Comparison of ENCODE assay signal across 8 cellular contexts in the genomic region with DNA sequence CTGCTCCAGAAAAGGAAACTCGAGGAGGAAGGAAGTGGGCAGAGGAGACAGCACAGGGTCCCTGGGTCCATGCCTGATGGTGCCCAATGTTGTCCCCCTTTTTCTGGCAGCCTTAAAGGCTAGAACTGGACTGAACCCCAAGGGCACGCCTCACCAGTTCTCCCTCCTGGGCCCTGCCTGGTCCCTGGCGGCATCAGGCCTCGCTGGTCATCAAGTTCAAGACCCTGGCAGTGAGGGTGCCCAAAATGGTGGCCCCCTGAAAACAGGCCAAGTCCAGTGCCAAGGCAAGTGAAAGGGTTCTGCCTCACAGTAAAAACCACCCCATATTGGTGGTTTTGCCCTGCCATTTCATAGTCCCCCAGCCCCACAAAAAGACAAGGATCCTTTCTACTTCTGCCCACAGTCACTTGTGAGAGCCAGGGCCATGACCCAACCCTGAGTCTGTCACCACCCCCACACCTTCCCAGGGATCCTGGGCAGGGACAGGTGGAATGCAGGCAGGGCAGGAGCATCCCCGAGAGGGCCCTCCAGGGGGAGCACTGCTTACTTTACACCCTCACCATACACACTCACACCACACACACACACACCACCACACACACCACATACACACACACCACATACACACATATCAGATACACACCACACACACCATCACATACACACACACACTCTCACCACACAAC.
DNase-seq lines count a peak whose midpoint lies in the region; ATAC-seq and TF ChIP-seq lines count a peak whose summit lies in the region.

No MANE protein-coding gene starts in this region.

- H3K27ac ChIP-seq in brain microvascular endothelial cell (no peak overlapping the region), SJCRH30 (no peak overlapping the region)

- no peak overlapping the region for H3K4me3 ChIP-seq in brain microvascular endothelial cell (ENCODE audit: low read depth, low read length)
- no peak overlapping the region for H3K4me3 ChIP-seq in SJCRH30

- no peaks in the 10 kb centered on the region for H3K36me3 ChIP-seq in brain microvascular endothelial cell (replicated peaks)
- H3K36me3 ChIP-seq in SJCRH30 = no peaks in the 10 kb centered on the region

- H3K27me3 ChIP-seq in brain microvascular endothelial cell (replicated peaks) (no peaks in the 10 kb centered on the region), SJCRH30 (no peaks in the 10 kb centered on the region)

- no peaks in the 10 kb centered on the region for H3K9me3 ChIP-seq in SJCRH30 (replicated peaks)

- in situ Hi-C loops in brain microvascular endothelial cell (cut with HindIII; ENCODE audit: low pct_ligation_motif_present, low sequenced_read_pairs) = no loop called here

- ATAC-seq in GM19455 (IDR thresholded peaks at IDR 0.05; ENCODE audit: unreplicated experiment) = peak; percentile 29
- peak; percentile 37 for ATAC-seq in HG03439 (IDR thresholded peaks at IDR 0.05; ENCODE audit: unreplicated experiment)

- DNase-seq in ELF-1 (ENCODE audit: low read depth, low spot score) = peak; percentile 42
- peak; percentile 6 for DNase-seq in brain microvascular endothelial cell
- DNase-seq in SJCRH30 = no peak
- no peak for DNase-seq in NCI-H510A treated with DMSO at 0.1 percent for 48 hours (lab: John Stamatoyannopoulos, UW)
- no peak for DNase-seq in HT-29 (ENCODE audit: low spot score)
- DNase-seq in NCI-H1694 treated with DMSO at 0.1 percent for 48 hours (lab: John Stamatoyannopoulos, UW) = no peak

- no peaks in the 10 kb centered on the region for H3K4me1 ChIP-seq in SJCRH30

- peak; percentile 52 for TF ChIP-seq CTCF in brain microvascular endothelial cell (IDR thresholded peaks at IDR 0.05; ENCODE audit: low read depth, low read length, missing control alignments)

Comparison
In these comparisons a context has a peak if more than half of its experiments do, and no peak if none do; other contexts are left out.
1. DNase-seq: peak in ELF-1 (single experiment) and brain microvascular endothelial cell (single experiment); none in SJCRH30 (0 of 2), NCI-H510A treated with DMSO at 0.1 percent for 48 hours (single experiment), HT-29 (single experiment) and NCI-H1694 treated with DMSO at 0.1 percent for 48 hours (single experiment).